Comparison of ENCODE assay signal across 26 cellular contexts in the genomic region with DNA sequence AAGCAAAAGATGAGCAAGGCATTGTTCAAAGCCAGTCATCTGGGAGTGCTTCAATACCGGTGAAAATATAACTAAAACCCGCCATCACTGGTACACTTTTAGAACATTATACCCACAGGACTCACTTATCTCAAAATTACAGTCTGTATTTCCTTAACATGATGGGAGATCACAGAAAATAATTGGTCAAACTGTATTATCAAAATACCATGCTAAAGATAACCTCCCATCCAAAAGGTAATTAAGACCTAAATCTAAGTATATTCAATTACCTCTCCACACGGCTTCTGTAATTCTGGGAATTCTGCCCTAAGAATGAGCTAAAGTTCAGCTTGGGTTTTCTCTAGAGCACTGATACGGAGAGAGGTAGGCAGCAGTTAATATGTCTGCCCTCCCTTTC.
"Had no signal": no experiment of that assay in that cellular context is flagged by ENCODE, and none has a peak within 500 bp of the region (broad histone marks: within the 10 kb centered on the region; RNA-seq: fewer than 3 reads in every experiment).

No MANE protein-coding gene starts in this region.

- H3K36me3 ChIP-seq: heart right ventricle, left ventricle myocardium inferior, ovary, prostate gland, sigmoid colon, spleen, suprapubic skin, thoracic aorta, tibial artery, upper lobe of right lung had no signal

- H3K4me3 ChIP-seq: heart right ventricle, hepatocyte, left ventricle myocardium inferior, lung, ovary, prostate gland, sigmoid colon, spleen, suprapubic skin, thoracic aorta, tibial artery, upper lobe of right lung had no signal

- DNase-seq: heart right ventricle; islet precursor cell; left ventricle myocardium inferior; mesendoderm; naive B cell; natural killer cell; nephron progenitor cell; nucleus accumbens; ovary; right cardiac atrium; sigmoid colon; small intestine; spleen; stimulated activated CD4-positive, alpha-beta T cell treated with anti-CD3 and anti-CD28 coated beads, Interleukin-4, amount 100 ng/mL, for 24 hours; stimulated activated naive CD4-positive, alpha-beta T cell; tibial artery; trophoblast cell; upper lobe of right lung had no signal

- H3K4me3 Mint-ChIP-seq: mesothelial cell of epicardium; naive B cell; natural killer cell; nephron progenitor cell; stimulated activated effector memory CD8-positive, alpha-beta T cell treated with anti-CD3 and anti-CD28 coated beads, Interleukin-12 subunit alpha, Interleukin-12 subunit beta, amount 100 ng/mL, for 72 hours; stimulated activated naive CD8-positive, alpha-beta T cell treated with anti-CD3 and anti-CD28 coated beads, Interleukin-15, Interleukin-2, amounts not matched to agents 100 ng/mL and 50 ng/mL, for 24 hours had no signal

- H3K27me3 ChIP-seq: hepatocyte, ovary, sigmoid colon, suprapubic skin, tibial artery, upper lobe of right lung had no signal

- H3K4me2 ChIP-seq: hepatocyte had no signal

- H3K27ac Mint-ChIP-seq: mesothelial cell of epicardium; naive B cell; natural killer cell; nephron progenitor cell; stimulated activated effector memory CD8-positive, alpha-beta T cell treated with anti-CD3 and anti-CD28 coated beads, Interleukin-12 subunit alpha, Interleukin-12 subunit beta, amount 100 ng/mL, for 72 hours; stimulated activated naive CD8-positive, alpha-beta T cell treated with anti-CD3 and anti-CD28 coated beads, Interleukin-15, Interleukin-2, amounts not matched to agents 100 ng/mL and 50 ng/mL, for 24 hours had no signal

- H3K9me3 ChIP-seq: heart right ventricle, left ventricle myocardium inferior, ovary, prostate gland, suprapubic skin, thoracic aorta, tibial artery, upper lobe of right lung had no signal

- H3K4me1 Mint-ChIP-seq: mesothelial cell of epicardium; naive B cell; natural killer cell; nephron progenitor cell; stimulated activated effector memory CD8-positive, alpha-beta T cell treated with anti-CD3 and anti-CD28 coated beads, Interleukin-12 subunit alpha, Interleukin-12 subunit beta, amount 100 ng/mL, for 72 hours had no signal

- H3K4me1 ChIP-seq: heart right ventricle, left ventricle myocardium inferior, prostate gland, sigmoid colon, spleen, suprapubic skin, tibial artery, upper lobe of right lung had no signal

- H3K79me2 ChIP-seq: hepatocyte had no signal

- H3K27ac ChIP-seq: heart right ventricle, hepatocyte, left ventricle myocardium inferior, ovary, prostate gland, sigmoid colon, spleen, suprapubic skin, thoracic aorta, tibial artery, upper lobe of right lung had no signal

- H3K36me3 Mint-ChIP-seq: mesothelial cell of epicardium; naive B cell; natural killer cell; stimulated activated effector memory CD8-positive, alpha-beta T cell treated with anti-CD3 and anti-CD28 coated beads, Interleukin-12 subunit alpha, Interleukin-12 subunit beta, amount 100 ng/mL, for 72 hours had no signal

- H2AFZ ChIP-seq: hepatocyte had no signal

- ATAC-seq: heart right ventricle; natural killer cell; right cardiac atrium; stimulated activated effector memory CD8-positive, alpha-beta T cell treated with anti-CD3 and anti-CD28 coated beads, Interleukin-12 subunit alpha, Interleukin-12 subunit beta, amount 100 ng/mL, for 72 hours had no signal

- H3K9me3 Mint-ChIP-seq: stimulated activated effector memory CD8-positive, alpha-beta T cell treated with anti-CD3 and anti-CD28 coated beads, Interleukin-12 subunit alpha, Interleukin-12 subunit beta, amount 100 ng/mL, for 72 hours; stimulated activated naive CD8-positive, alpha-beta T cell treated with anti-CD3 and anti-CD28 coated beads, Interleukin-15, Interleukin-2, amounts not matched to agents 100 ng/mL and 50 ng/mL, for 24 hours had no signal
